34 cellular contexts compared by ENCODE assay signal in the genomic region with DNA sequence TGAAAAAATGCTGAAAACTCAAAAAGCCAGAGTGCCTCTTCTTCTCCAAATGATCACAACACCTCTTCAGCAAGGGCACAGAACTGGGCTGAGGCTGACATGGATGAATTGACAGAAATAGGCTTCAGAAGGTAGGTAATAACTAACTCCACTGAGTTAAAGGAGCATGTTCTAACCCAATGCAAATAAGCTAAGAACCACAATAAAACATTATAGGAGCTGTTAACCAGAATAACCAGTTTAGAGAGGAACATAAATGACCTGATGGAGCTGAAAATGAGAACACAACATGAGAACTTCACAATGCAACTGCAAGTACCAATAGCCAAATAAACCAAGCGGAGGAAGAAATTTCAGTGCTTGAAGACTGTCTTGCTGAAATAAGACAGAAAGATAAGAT. TPM values are rescaled to one million over a fixed set of nuclear protein-coding genes. Genes with fewer than 3 reads are reported as not detected.
"Had no signal": no experiment of that assay in that cellular context is flagged by ENCODE, and none has a peak within 500 bp of the region (broad histone marks: within the 10 kb centered on the region; RNA-seq: fewer than 3 reads in every experiment).

No MANE protein-coding gene starts in this region.

- DNase-seq: activated CD4-positive, alpha-beta memory T cell treated with anti-CD3 and anti-CD28 coated beads, Interleukin-2, amount 10 ng/mL, durations not matched to agents 7 days and 5 days; activated CD4-positive, alpha-beta T cell treated with anti-CD3 and anti-CD28 coated beads for 1 hour; activated CD4-positive, alpha-beta T cell treated with anti-CD3 and anti-CD28 coated beads for 36 hours; activated CD4-positive, alpha-beta T cell treated with anti-CD3 and anti-CD28 coated beads for 48 hours; activated CD4-positive, alpha-beta T cell treated with anti-CD3 and anti-CD28 coated beads, Interleukin-2, amount 10 ng/mL, durations not matched to agents 7 days and 5 days; activated CD4-positive, alpha-beta T cell treated with anti-CD3 and anti-CD28 coated beads, Interleukin-2, amount 50 U/mL, for 48 hours; activated CD4-positive, CD25-positive, alpha-beta regulatory T cell; activated CD8-positive, alpha-beta memory T cell treated with anti-CD3 and anti-CD28 coated beads for 24 hours; activated CD8-positive, alpha-beta memory T cell treated with anti-CD3 and anti-CD28 coated beads, Interleukin-2, amount 10 ng/mL, durations not matched to agents 7 days and 5 days; activated CD8-positive, alpha-beta memory T cell treated with anti-CD3 and anti-CD28 coated beads, Interleukin-2, amount 50 U/mL, for 48 hours; activated CD8-positive, alpha-beta T cell treated with anti-CD3 and anti-CD28 coated beads, Interleukin-2, amount 10 ng/mL, durations not matched to agents 7 days and 5 days; activated effector memory CD4-positive, alpha-beta T cell treated with Interleukin-2 at 50 U/mL for 16 hours; activated gamma-delta T cell; activated naive CD4-positive, alpha-beta T cell treated with anti-CD3 and anti-CD28 coated beads, Interleukin-2, amount 10 ng/mL, durations not matched to agents 7 days and 5 days; activated naive CD4-positive, alpha-beta T cell treated with Interleukin-2 at 50 U/mL for 16 hours; activated naive CD8-positive, alpha-beta T cell treated with anti-CD3 and anti-CD28 coated beads, Interleukin-2, amount 10 ng/mL, durations not matched to agents 7 days and 5 days; activated naive CD8-positive, alpha-beta T cell treated with anti-CD3 and anti-CD28 coated beads, Interleukin-2, amount 50 U/mL, for 24 hours; activated T-cell treated with anti-CD3 and anti-CD28 coated beads, Interleukin-2, amount 50 U/mL, for 24 hours; activated T-cell treated with anti-CD3 and anti-CD28 coated beads, Interleukin-2, amount 50 U/mL, for 48 hours; amygdala; anterior cingulate cortex; caudate nucleus; cerebellar nuclear complex; T-helper 2 cell; T-helper 9 cell; WERI-Rb-1 had no signal

- H3K4me1 ChIP-seq: ascending aorta had no signal

- H3K36me3 ChIP-seq: ascending aorta, cardiac muscle cell, WERI-Rb-1 had no signal

- H3K27ac ChIP-seq: ascending aorta, cardiac muscle cell, WERI-Rb-1 had no signal

- H3K4me3 ChIP-seq: ascending aorta, cardiac muscle cell had no signal

- H3K27me3 ChIP-seq: ascending aorta, cardiac muscle cell had no signal

- ATAC-seq: activated CD4-positive, alpha-beta T cell treated with anti-CD3 and anti-CD28 coated beads for 36 hours; activated CD4-positive, CD25-positive, alpha-beta regulatory T cell treated with anti-CD3 and anti-CD28 coated beads, Interleukin-2, amount 50 U/mL, for 24 hours; activated CD8-positive, alpha-beta memory T cell treated with anti-CD3 and anti-CD28 coated beads, Interleukin-2, amount 10 ng/mL, durations not matched to agents 7 days and 5 days; activated CD8-positive, alpha-beta T cell treated with anti-CD3 and anti-CD28 coated beads, Interleukin-2, amount 10 ng/mL, durations not matched to agents 7 days and 5 days; activated naive CD8-positive, alpha-beta T cell treated with anti-CD3 and anti-CD28 coated beads, Interleukin-2, amount 50 U/mL, for 24 hours; WTC11 had no signal

RNA-seq across cellular contexts. Expression of gene OR56B4, which starts 9.2 kb away (rescaled TPM):
- total RNA-seq: activated CD4-positive, alpha-beta memory T cell treated with anti-CD3 and anti-CD28 coated beads, Interleukin-2, amount 10 ng/mL, durations not matched to agents 7 days and 5 days; activated CD4-positive, alpha-beta T cell treated with anti-CD3 and anti-CD28 coated beads for 36 hours; activated CD4-positive, alpha-beta T cell treated with anti-CD3 and anti-CD28 coated beads, Interleukin-2, amount 10 ng/mL, durations not matched to agents 7 days and 5 days; activated CD8-positive, alpha-beta memory T cell treated with anti-CD3 and anti-CD28 coated beads, Interleukin-2, amount 10 ng/mL, durations not matched to agents 7 days and 5 days; activated CD8-positive, alpha-beta T cell treated with anti-CD3 and anti-CD28 coated beads, Interleukin-2, amount 10 ng/mL, durations not matched to agents 7 days and 5 days; activated naive CD8-positive, alpha-beta T cell treated with anti-CD3 and anti-CD28 coated beads, Interleukin-2, amount 10 ng/mL, durations not matched to agents 7 days and 5 days; activated T-helper 2 cell treated with anti-CD3 and anti-CD28 coated beads, Interferon-gamma antibody, Interleukin-2, Interleukin-4, amounts not matched to agents 10 μg/mL and 5 μg/mL and 100 μg/mL, durations not matched to agents 14 hours and 24 hours and 36 hours; ascending aorta; bronchial epithelial cell; cardiac muscle cell; chondrocyte; WTC11 had no signal
- polyA plus RNA-seq: adipose tissue had no signal

RNA-seq across cellular contexts. Expression of gene OR52B2, which starts 53.5 kb away (rescaled TPM):
- total RNA-seq: activated CD4-positive, alpha-beta memory T cell treated with anti-CD3 and anti-CD28 coated beads, Interleukin-2, amount 10 ng/mL, durations not matched to agents 7 days and 5 days; activated CD4-positive, alpha-beta T cell treated with anti-CD3 and anti-CD28 coated beads for 36 hours; activated CD4-positive, alpha-beta T cell treated with anti-CD3 and anti-CD28 coated beads, Interleukin-2, amount 10 ng/mL, durations not matched to agents 7 days and 5 days; activated CD8-positive, alpha-beta memory T cell treated with anti-CD3 and anti-CD28 coated beads, Interleukin-2, amount 10 ng/mL, durations not matched to agents 7 days and 5 days; activated CD8-positive, alpha-beta T cell treated with anti-CD3 and anti-CD28 coated beads, Interleukin-2, amount 10 ng/mL, durations not matched to agents 7 days and 5 days; activated naive CD8-positive, alpha-beta T cell treated with anti-CD3 and anti-CD28 coated beads, Interleukin-2, amount 10 ng/mL, durations not matched to agents 7 days and 5 days; activated T-helper 2 cell treated with anti-CD3 and anti-CD28 coated beads, Interferon-gamma antibody, Interleukin-2, Interleukin-4, amounts not matched to agents 10 μg/mL and 5 μg/mL and 100 μg/mL, durations not matched to agents 14 hours and 24 hours and 36 hours; ascending aorta; bronchial epithelial cell; chondrocyte; WTC11 had no signal
- polyA plus RNA-seq: adipose tissue, cardiac muscle cell had no signal
